In the genomic region with DNA sequence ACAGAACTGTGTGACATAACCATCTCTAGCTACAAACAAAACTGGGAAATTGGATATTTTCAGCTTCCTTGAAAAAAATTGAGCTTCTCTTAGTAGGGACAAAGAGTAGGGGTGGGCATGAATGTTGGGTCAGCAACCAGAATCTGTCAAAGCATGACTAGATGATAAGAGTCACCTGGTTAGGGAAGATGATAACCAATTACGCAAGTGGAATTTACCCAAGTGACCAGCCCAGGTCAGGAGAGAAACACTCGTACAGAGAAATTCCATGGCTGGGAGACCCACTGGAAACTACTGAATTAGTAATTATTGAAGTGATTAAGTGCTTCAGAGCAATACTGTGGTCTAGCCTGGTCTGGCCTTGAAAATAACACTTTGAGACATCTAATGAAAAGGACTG, we compare ENCODE assay signal across 28 cellular contexts.
"Had no signal": no experiment of that assay in that cellular context is flagged by ENCODE, and none has a peak within 500 bp of the region (broad histone marks: within the 10 kb centered on the region; RNA-seq: fewer than 3 reads in every experiment).

No MANE protein-coding gene starts in this region.

- FAIRE-seq: urothelium cell line had no signal

- H3K27me3 Mint-ChIP-seq: stimulated activated memory B cell treated with anti-CD40 and anti-IgM and Interleukin-4, amounts not matched to agents 10 μg/mL and 1 μg/mL and 100 μg/mL, for 72 hours; stimulated activated naive CD8-positive, alpha-beta T cell treated with anti-CD3 and anti-CD28 coated beads, Interleukin-15, amount 100 ng/mL, for 72 hours had no signal

- H3K9me3 Mint-ChIP-seq: type B pancreatic cell had no signal

- ATAC-seq: stimulated activated effector memory CD8-positive, alpha-beta T cell treated with anti-CD3 and anti-CD28 coated beads, Interleukin-12 subunit alpha, Interleukin-12 subunit beta, amount 100 ng/mL, for 72 hours; stimulated activated memory B cell treated with anti-CD40 and anti-IgM and Interleukin-4, amounts not matched to agents 10 μg/mL and 1 μg/mL and 100 μg/mL, for 72 hours; stimulated activated naive B cell treated with anti-CD40 and anti-IgM and Interleukin-4, amounts not matched to agents 10 μg/mL and 1 μg/mL and 100 μg/mL, for 72 hours; stimulated activated naive CD8-positive, alpha-beta T cell treated with anti-CD3 and anti-CD28 coated beads, Interleukin-15, amount 100 ng/mL, for 72 hours; stimulated activated naive CD8-positive, alpha-beta T cell treated with anti-CD3 and anti-CD28 coated beads, Interleukin-15, Interleukin-2, amounts not matched to agents 100 U/mL and 50 U/mL, for 24 hours; upper lobe of right lung had no signal

- H3K4me3 ChIP-seq: stomach, suprapubic skin, testis, thoracic aorta, thyroid gland, tibial artery, tibial nerve, transverse colon, upper lobe of left lung, upper lobe of right lung, uterus, vagina had no signal

- H3K4me3 Mint-ChIP-seq: stimulated activated effector memory CD8-positive, alpha-beta T cell treated with anti-CD3 and anti-CD28 coated beads, Interleukin-12 subunit alpha, Interleukin-12 subunit beta, amount 100 ng/mL, for 72 hours; stimulated activated memory B cell treated with anti-CD40 and anti-IgM and Interleukin-4, amounts not matched to agents 10 μg/mL and 1 μg/mL and 100 μg/mL, for 72 hours; stimulated activated naive B cell treated with anti-CD40 and anti-IgM and Interleukin-4, amounts not matched to agents 10 μg/mL and 1 μg/mL and 100 μg/mL, for 72 hours; stimulated activated naive CD8-positive, alpha-beta T cell treated with anti-CD3 and anti-CD28 coated beads, Interleukin-15, amount 100 ng/mL, for 72 hours; stimulated activated naive CD8-positive, alpha-beta T cell treated with anti-CD3 and anti-CD28 coated beads, Interleukin-15, Interleukin-2, amounts not matched to agents 100 ng/mL and 50 ng/mL, for 24 hours; type B pancreatic cell had no signal

- H3K4me1 ChIP-seq: stomach, testis, thyroid gland, tibial nerve, transverse colon, upper lobe of left lung, upper lobe of right lung, uterus, vagina had no signal

- DNase-seq: stimulated activated CD4-positive, alpha-beta T cell treated with anti-CD3 and anti-CD28 coated beads, Interleukin-2, amount 100 ng/mL, for 48 hours; stimulated activated CD4-positive, alpha-beta T cell treated with anti-CD3 and anti-CD28 coated beads, Interleukin-4, amount 100 ng/mL, for 1 hour; stimulated activated CD4-positive, alpha-beta T cell treated with anti-CD3 and anti-CD28 coated beads, Interleukin-4, amount 100 ng/mL, for 24 hours; stimulated activated CD4-positive, alpha-beta T cell treated with anti-CD3 and anti-CD28 coated beads, Interleukin-4, amount 100 ng/mL, for 4 hours; stimulated activated CD8-positive, alpha-beta memory T cell treated with anti-CD3 and anti-CD28 coated beads, Interleukin-4, amount 100 ng/mL, for 48 hours; stimulated activated naive B cell treated with anti-CD40 and anti-IgM and Interleukin-4, amounts not matched to agents 10 μg/mL and 1 μg/mL and 100 μg/mL, for 72 hours; stimulated activated naive CD4-positive, alpha-beta T cell; stimulated activated naive CD4-positive, alpha-beta T cell treated with Interleukin-2 at 50 U/mL for 16 hours; stimulated activated naive CD8-positive, alpha-beta T cell treated with anti-CD3 and anti-CD28 coated beads, Interleukin-15, amount 100 ng/mL, for 72 hours; stimulated activated naive CD8-positive, alpha-beta T cell treated with anti-CD3 and anti-CD28 coated beads, Interleukin-15, Interleukin-2, amounts not matched to agents 100 U/mL and 50 U/mL, for 24 hours; stomach; substantia nigra; testis; thyroid gland; tibial artery; transverse colon; upper lobe of left lung; upper lobe of right lung; uterus had no signal

- H3K27me3 ChIP-seq: stomach, suprapubic skin, testis, thyroid gland, tibial artery, tibial nerve, transverse colon, upper lobe of left lung, upper lobe of right lung, uterus, vagina had no signal

- H3K9me3 ChIP-seq: suprapubic skin, testis, thoracic aorta, thyroid gland, tibial artery, upper lobe of right lung, uterus, vagina had no signal

- H3K27ac Mint-ChIP-seq: stimulated activated effector memory CD8-positive, alpha-beta T cell treated with anti-CD3 and anti-CD28 coated beads, Interleukin-12 subunit alpha, Interleukin-12 subunit beta, amount 100 ng/mL, for 72 hours; stimulated activated memory B cell treated with anti-CD40 and anti-IgM and Interleukin-4, amounts not matched to agents 10 μg/mL and 1 μg/mL and 100 μg/mL, for 72 hours; stimulated activated naive B cell treated with anti-CD40 and anti-IgM and Interleukin-4, amounts not matched to agents 10 μg/mL and 1 μg/mL and 100 μg/mL, for 72 hours; stimulated activated naive CD8-positive, alpha-beta T cell treated with anti-CD3 and anti-CD28 coated beads, Interleukin-15, amount 100 ng/mL, for 72 hours; stimulated activated naive CD8-positive, alpha-beta T cell treated with anti-CD3 and anti-CD28 coated beads, Interleukin-15, Interleukin-2, amounts not matched to agents 100 ng/mL and 50 ng/mL, for 24 hours; type B pancreatic cell had no signal

- H3K36me3 Mint-ChIP-seq: stimulated activated effector memory CD8-positive, alpha-beta T cell treated with anti-CD3 and anti-CD28 coated beads, Interleukin-12 subunit alpha, Interleukin-12 subunit beta, amount 100 ng/mL, for 72 hours; type B pancreatic cell had no signal

- H3K36me3 ChIP-seq: stomach, suprapubic skin, thoracic aorta, thyroid gland, tibial artery, tibial nerve, transverse colon, upper lobe of left lung, upper lobe of right lung, uterus, vagina had no signal

- H3K27ac ChIP-seq: stomach, suprapubic skin, testis, thoracic aorta, thyroid gland, tibial artery, tibial nerve, transverse colon, upper lobe of left lung, upper lobe of right lung, uterus, vagina had no signal

- H3K4me1 Mint-ChIP-seq: stimulated activated effector memory CD8-positive, alpha-beta T cell treated with anti-CD3 and anti-CD28 coated beads, Interleukin-12 subunit alpha, Interleukin-12 subunit beta, amount 100 ng/mL, for 72 hours; stimulated activated memory B cell treated with anti-CD40 and anti-IgM and Interleukin-4, amounts not matched to agents 10 μg/mL and 1 μg/mL and 100 μg/mL, for 72 hours; stimulated activated naive B cell treated with anti-CD40 and anti-IgM and Interleukin-4, amounts not matched to agents 10 μg/mL and 1 μg/mL and 100 μg/mL, for 72 hours; stimulated activated naive CD8-positive, alpha-beta T cell treated with anti-CD3 and anti-CD28 coated beads, Interleukin-15, amount 100 ng/mL, for 72 hours had no signal
